Comparison of ENCODE assay signal across 35 cellular contexts in genomic region chr2:91975130-91975491, GRCh38.
DNase-seq lines count a peak whose midpoint lies in the region; ATAC-seq and TF ChIP-seq lines count a peak whose summit lies in the region.
"Had no signal": no experiment of that assay in that cellular context is flagged by ENCODE, and none has a peak within 500 bp of the region (broad histone marks: within the 10 kb centered on the region; RNA-seq: fewer than 3 reads in every experiment).

No MANE protein-coding gene starts in this region.

- in situ Hi-C loops in G401 (cut with HindIII; ENCODE audit: low sequenced_read_pairs), result no loop called here

- H3K4me1 ChIP-seq in osteoblast (ENCODE audit: insufficient read depth, low read length), result no peaks in the 10 kb centered on the region
- H3K4me1 ChIP-seq in spleen, result no peaks in the 10 kb centered on the region
- H3K4me1 ChIP-seq: A549; BE2C; BLaER1; BLaER1 treated with 17β-estradiol and CSF1 and Interleukin-3, amounts not matched to agents 10 nM and 100 nM; Caco-2 had no signal

- H3K9me3 Mint-ChIP-seq in chondrocyte (ENCODE audit: low read depth), result peaks cover 8% of the 10 kb centered on the region
- H3K9me3 Mint-ChIP-seq: CD4-positive, alpha-beta T cell; CD8-positive, alpha-beta T cell had no signal

- no peaks in the 10 kb centered on the region for H3K4me1 Mint-ChIP-seq in chondrocyte (ENCODE audit: low read depth)
- H3K4me1 Mint-ChIP-seq: B cell; CD14-positive monocyte; CD4-positive, alpha-beta memory T cell; CD4-positive, CD25-positive, alpha-beta regulatory T cell; CD8-positive, alpha-beta memory T cell had no signal

- no peak for ATAC-seq in GM18520 (IDR thresholded peaks at IDR 0.05; ENCODE audit: unreplicated experiment)
- ATAC-seq: A549; CD8-positive, alpha-beta T cell had no signal

- intact Hi-C loops in spleen (cut with DNase I; ENCODE audit: low total_unique reads), result no loop called here

- no peak for TF ChIP-seq POLR2A in spleen (IDR thresholded peaks at IDR 0.05)

- no peaks in the 10 kb centered on the region for H3K36me3 Mint-ChIP-seq in chondrocyte (ENCODE audit: low read depth)
- H3K36me3 Mint-ChIP-seq: CD14-positive monocyte; CD4-positive, alpha-beta memory T cell; CD4-positive, CD25-positive, alpha-beta regulatory T cell; CD8-positive, alpha-beta memory T cell; CD8-positive, alpha-beta T cell had no signal

- DNase-seq in H7, result peak; percentile 2
- DNase-seq in chondrocyte (ENCODE audit: low spot score), result peak; percentile 84
- DNase-seq in osteoblast (ENCODE audit: insufficient read length, low spot score, missing footprints), result peak; percentile 37
- peak; percentile 67 for DNase-seq in spleen
- no peak for DNase-seq in G401 (ENCODE audit: low spot score)
- DNase-seq in HCEC 1CT, result no peak
- DNase-seq in substantia nigra (lab: John Stamatoyannopoulos, UW), result no peak
- DNase-seq: 8988T; ACHN; AML-193; BE2C; C1 segment of cervical spinal cord; Caco-2; Calu3; CD4-positive, alpha-beta memory T cell; CD4-positive, alpha-beta T cell; CD4-positive, CD25-positive, alpha-beta regulatory T cell; CD8-positive, alpha-beta memory T cell; CD8-positive, alpha-beta T cell; COR-L47; DMS 273 treated with DMSO at 0.1 percent for 48 hours; DMS153; DMS53; DMS79; DMS79 treated with DMSO at 0.1 percent for 48 hours; DND-41; EL had no signal

- no peak overlapping the region for H3K27ac Mint-ChIP-seq in chondrocyte (ENCODE audit: unreplicated experiment)
- H3K27ac Mint-ChIP-seq: B cell; CD14-positive monocyte; CD4-positive, alpha-beta memory T cell; CD4-positive, alpha-beta T cell; CD4-positive, CD25-positive, alpha-beta regulatory T cell; CD8-positive, alpha-beta memory T cell; CD8-positive, alpha-beta T cell had no signal

- TF ChIP-seq CTCF in chondrocyte (IDR thresholded peaks at IDR 0.05) (no peak), osteoblast (IDR thresholded peaks at IDR 0.05; ENCODE audit: extremely low read depth, low read depth, low read length) (no peak), spleen (IDR thresholded peaks at IDR 0.05 in 8 of 11, conservative IDR thresholded peaks at IDR 0.05 in 3 of 11) (no peak)

- H3K4me3 ChIP-seq in H7 (ENCODE audit: insufficient read depth, low read depth, low read length) (no peak overlapping the region), osteoblast (ENCODE audit: insufficient read depth, low read length) (no peak overlapping the region), spleen (no peak overlapping the region)
- H3K4me3 ChIP-seq: A549; BLaER1; BLaER1 treated with 17β-estradiol and CSF1 and Interleukin-3, amounts not matched to agents 10 nM and 100 nM had no signal

- no peak overlapping the region for H2AFZ ChIP-seq in osteoblast (ENCODE audit: low read length)

- H3K27me3 ChIP-seq in H7 (ENCODE audit: control insufficient read depth, insufficient read depth, low read length) (no peaks in the 10 kb centered on the region), osteoblast (ENCODE audit: insufficient read depth, low read length) (no peaks in the 10 kb centered on the region), spleen (replicated peaks in 1 of 7) (no peaks in the 10 kb centered on the region)
- H3K27me3 ChIP-seq: BE2C; BLaER1; BLaER1 treated with 17β-estradiol and CSF1 and Interleukin-3, amounts not matched to agents 10 nM and 100 nM had no signal

- no peaks in the 10 kb centered on the region for H3K9me3 ChIP-seq in osteoblast (ENCODE audit: low read depth, low read length)
- H3K9me3 ChIP-seq in spleen, result peaks cover 0 to 24% (median 12%) of the 10 kb centered on the region in 8 donors
- H3K9me3 ChIP-seq: A549, BE2C, Caco-2 had no signal

- H3K27me3 Mint-ChIP-seq in chondrocyte (ENCODE audit: low read depth), result no peaks in the 10 kb centered on the region
- H3K27me3 Mint-ChIP-seq: B cell; CD4-positive, alpha-beta memory T cell; CD4-positive, alpha-beta T cell; CD4-positive, CD25-positive, alpha-beta regulatory T cell; CD8-positive, alpha-beta memory T cell had no signal

- H4K20me1 ChIP-seq in osteoblast (ENCODE audit: insufficient read depth, low read length), result no peaks in the 10 kb centered on the region
- H4K20me1 ChIP-seq: BLaER1; BLaER1 treated with 17β-estradiol and CSF1 and Interleukin-3, amounts not matched to agents 10 nM and 100 nM had no signal

- no peaks in the 10 kb centered on the region for H3K36me3 ChIP-seq in H7 (replicated peaks; ENCODE audit: control insufficient read depth, insufficient read depth, low read length)
- no peaks in the 10 kb centered on the region for H3K36me3 ChIP-seq in osteoblast (ENCODE audit: insufficient read depth, low read length)
- H3K36me3 ChIP-seq in spleen, result no peaks in the 10 kb centered on the region
- H3K36me3 ChIP-seq: BE2C; BLaER1; BLaER1 treated with 17β-estradiol and CSF1 and Interleukin-3, amounts not matched to agents 10 nM and 100 nM had no signal

- H3K4me3 Mint-ChIP-seq in chondrocyte (ENCODE audit: unreplicated experiment), result no peak overlapping the region
- H3K4me3 Mint-ChIP-seq: B cell; CD14-positive monocyte; CD4-positive, alpha-beta memory T cell; CD4-positive, alpha-beta T cell; CD4-positive, CD25-positive, alpha-beta regulatory T cell; CD8-positive, alpha-beta memory T cell; CD8-positive, alpha-beta T cell had no signal

- H3K27ac ChIP-seq in osteoblast (ENCODE audit: low read depth, low read length), result no peak overlapping the region
- H3K27ac ChIP-seq in spleen, result no peak overlapping the region
- no peak overlapping the region for H3K27ac ChIP-seq in substantia nigra (ENCODE audit: low read depth, low read length, poor library complexity, severe bottlenecking)
- H3K27ac ChIP-seq: 22Rv1; A549; BLaER1; BLaER1 treated with 17β-estradiol and CSF1 and Interleukin-3, amounts not matched to agents 10 nM and 100 nM; C4-2B had no signal

- H3K4me2 ChIP-seq in osteoblast (ENCODE audit: insufficient read depth, low read length), result no peak overlapping the region
- H3K4me2 ChIP-seq: A549; BLaER1; BLaER1 treated with 17β-estradiol and CSF1 and Interleukin-3, amounts not matched to agents 10 nM and 100 nM had no signal

- WGBS in spleen, 5 donors, result 83 to 93% (median 88%) methylated on average over 5 to 18 of the region's 18 CpGs

- H3K79me2 ChIP-seq in osteoblast (ENCODE audit: insufficient read depth, low read length), result no peaks in the 10 kb centered on the region

Comparison
In these comparisons a context has a peak if more than half of its experiments do, and no peak if none do; other contexts are left out.
1. DNase-seq: peak in H7 (single experiment), chondrocyte (single experiment), osteoblast (single experiment) and spleen (single experiment); none in G401 (single experiment), HCEC 1CT (single experiment) and substantia nigra (0 of 49).